In genomic region chr22:20553947-20554741, GRCh38 we compare ENCODE assay signal across 12 cellular contexts. TPM values are rescaled to one million over a fixed set of nuclear protein-coding genes. Genes with fewer than 3 reads are reported as not detected.
DNase-seq lines count a peak whose midpoint lies in the region; ATAC-seq and TF ChIP-seq lines count a peak whose summit lies in the region.
"Had no signal": no experiment of that assay in that cellular context is flagged by ENCODE, and none has a peak within 500 bp of the region (broad histone marks: within the 10 kb centered on the region; RNA-seq: fewer than 3 reads in every experiment).

No MANE protein-coding gene starts in this region.

- peaks cover 98% of the 10 kb centered on the region for H3K4me1 Mint-ChIP-seq in stimulated activated naive CD8-positive, alpha-beta T cell treated with anti-CD3 and anti-CD28 coated beads, Interleukin-15, Interleukin-2, amounts not matched to agents 100 ng/mL and 50 ng/mL, for 24 hours (ENCODE audit: low read depth)
- H3K4me1 Mint-ChIP-seq in stimulated activated memory B cell treated with anti-CD40 and anti-IgM and Interleukin-4, amounts not matched to agents 10 μg/mL and 1 μg/mL and 100 μg/mL, for 72 hours = peaks cover 50% of the 10 kb centered on the region

- H3K4me3 ChIP-seq in dorsolateral prefrontal cortex (no peak overlapping the region), osteoblast (ENCODE audit: insufficient read depth, low read length) (no peak overlapping the region)
- H3K4me3 ChIP-seq: BLaER1 had no signal

- H3K79me2 ChIP-seq in osteoblast (ENCODE audit: insufficient read depth, low read length) = peaks cover 76% of the 10 kb centered on the region

- H3K27me3 ChIP-seq in dorsolateral prefrontal cortex (no peaks in the 10 kb centered on the region), osteoblast (ENCODE audit: insufficient read depth, low read length) (no peaks in the 10 kb centered on the region)
- H3K27me3 ChIP-seq: BLaER1 had no signal

- peaks cover 59% of the 10 kb centered on the region for H3K36me3 ChIP-seq in osteoblast (ENCODE audit: insufficient read depth, low read length)

- no peak for DNase-seq in stimulated activated naive CD8-positive, alpha-beta T cell treated with anti-CD3 and anti-CD28 coated beads, Interleukin-15, Interleukin-2, amounts not matched to agents 100 U/mL and 50 U/mL, for 24 hours
- DNase-seq in dorsolateral prefrontal cortex (peak in 1 of 10 donors; percentile 11), osteoblast (ENCODE audit: insufficient read length, low spot score, missing footprints) (no peak), amniotic stem cell (lab: John Stamatoyannopoulos, UW) (no peak), HK-2 (ENCODE audit: unreplicated experiment) (no peak)
- DNase-seq: activated CD4-positive, alpha-beta T cell treated with anti-CD3 and anti-CD28 coated beads, Interleukin-2, amount 50 U/mL, for 48 hours; NCI-H2171 treated with DMSO at 0.1 percent for 48 hours; retina had no signal

- peak overlapping the region; percentile 19 for H3K27ac Mint-ChIP-seq in stimulated activated naive CD8-positive, alpha-beta T cell treated with anti-CD3 and anti-CD28 coated beads, Interleukin-15, Interleukin-2, amounts not matched to agents 100 ng/mL and 50 ng/mL, for 24 hours
- no peak overlapping the region for H3K27ac Mint-ChIP-seq in stimulated activated memory B cell treated with anti-CD40 and anti-IgM and Interleukin-4, amounts not matched to agents 10 μg/mL and 1 μg/mL and 100 μg/mL, for 72 hours

- H3K27me3 Mint-ChIP-seq in stimulated activated naive CD8-positive, alpha-beta T cell treated with anti-CD3 and anti-CD28 coated beads, Interleukin-15, Interleukin-2, amounts not matched to agents 100 ng/mL and 50 ng/mL, for 24 hours = no peaks in the 10 kb centered on the region
- H3K27me3 Mint-ChIP-seq in stimulated activated memory B cell treated with anti-CD40 and anti-IgM and Interleukin-4, amounts not matched to agents 10 μg/mL and 1 μg/mL and 100 μg/mL, for 72 hours = no peaks in the 10 kb centered on the region

- H3K27ac ChIP-seq in dorsolateral prefrontal cortex = peak overlapping the region in 52 of 59 donors; percentile 2 to 99 (median 97)
- H3K27ac ChIP-seq in osteoblast (ENCODE audit: low read depth, low read length) = peak overlapping the region; percentile 99
- H3K27ac ChIP-seq: BLaER1 had no signal

- peaks cover 52% of the 10 kb centered on the region for H4K20me1 ChIP-seq in osteoblast (ENCODE audit: insufficient read depth, low read length)

- no peaks in the 10 kb centered on the region for H3K9me3 ChIP-seq in osteoblast (ENCODE audit: low read depth, low read length)

- H3K4me1 ChIP-seq in osteoblast (ENCODE audit: insufficient read depth, low read length) = peaks cover 63% of the 10 kb centered on the region

- H2AFZ ChIP-seq in osteoblast (ENCODE audit: low read length) = no peak overlapping the region

- TF ChIP-seq CTCF in dorsolateral prefrontal cortex (IDR thresholded peaks at IDR 0.05 in 54 of 56, conservative IDR thresholded peaks at IDR 0.05 in 2 of 56; ENCODE audit: low read depth in 1 of 56, partially characterized antibody in 56 of 56) (no peak), osteoblast (IDR thresholded peaks at IDR 0.05; ENCODE audit: extremely low read depth, low read depth, low read length) (no peak)

- peaks cover 8% of the 10 kb centered on the region for H3K9me3 Mint-ChIP-seq in stimulated activated naive CD8-positive, alpha-beta T cell treated with anti-CD3 and anti-CD28 coated beads, Interleukin-15, Interleukin-2, amounts not matched to agents 100 ng/mL and 50 ng/mL, for 24 hours
- peaks cover 8% of the 10 kb centered on the region for H3K9me3 Mint-ChIP-seq in stimulated activated memory B cell treated with anti-CD40 and anti-IgM and Interleukin-4, amounts not matched to agents 10 μg/mL and 1 μg/mL and 100 μg/mL, for 72 hours

- no peak for ATAC-seq in stimulated activated naive CD8-positive, alpha-beta T cell treated with anti-CD3 and anti-CD28 coated beads, Interleukin-15, Interleukin-2, amounts not matched to agents 100 U/mL and 50 U/mL, for 24 hours
- ATAC-seq in HG02938 (IDR thresholded peaks at IDR 0.05; ENCODE audit: unreplicated experiment) = no peak
- ATAC-seq in stimulated activated memory B cell treated with anti-CD40 and anti-IgM and Interleukin-4, amounts not matched to agents 10 μg/mL and 1 μg/mL and 100 μg/mL, for 72 hours = no peak

- H3K36me3 Mint-ChIP-seq in stimulated activated naive CD8-positive, alpha-beta T cell treated with anti-CD3 and anti-CD28 coated beads, Interleukin-15, Interleukin-2, amounts not matched to agents 100 ng/mL and 50 ng/mL, for 24 hours (ENCODE audit: low read depth) = peaks cover 75% of the 10 kb centered on the region
- H3K36me3 Mint-ChIP-seq in stimulated activated memory B cell treated with anti-CD40 and anti-IgM and Interleukin-4, amounts not matched to agents 10 μg/mL and 1 μg/mL and 100 μg/mL, for 72 hours = peaks cover 45% of the 10 kb centered on the region

- intact Hi-C loops in dorsolateral prefrontal cortex (cut with DNase I) = loop anchor here (5.0 to 10.0 kb wide), 2 partner anchors 47 to 129 kb away; partner anchors contain the start of gene MED15 (in 2 of the 2)

- H3K4me3 Mint-ChIP-seq in stimulated activated naive CD8-positive, alpha-beta T cell treated with anti-CD3 and anti-CD28 coated beads, Interleukin-15, Interleukin-2, amounts not matched to agents 100 ng/mL and 50 ng/mL, for 24 hours = no peak overlapping the region
- no peak overlapping the region for H3K4me3 Mint-ChIP-seq in stimulated activated memory B cell treated with anti-CD40 and anti-IgM and Interleukin-4, amounts not matched to agents 10 μg/mL and 1 μg/mL and 100 μg/mL, for 72 hours

- H3K4me2 ChIP-seq in osteoblast (ENCODE audit: insufficient read depth, low read length) = no peak overlapping the region
- H3K4me2 ChIP-seq: BLaER1 had no signal

RNA-seq across cellular contexts. Expression of gene MED15, which starts 46.7 kb away (rescaled TPM):
- 100 to 1,000 TPM in 79 of 120 experiments, 10 to 100 TPM in 41; 83.5 to 133 (median 106) TPM for total RNA-seq in dorsolateral prefrontal cortex
- total RNA-seq in osteoblast = 36.9 and 49.8 TPM in 2 replicates

RNA-seq across cellular contexts. Expression of gene KLHL22, which starts 58.5 kb away (rescaled TPM):
- 10 to 100 TPM; 37.2 to 75.3 (median 54.7) TPM for total RNA-seq in dorsolateral prefrontal cortex
- 36.9 and 46.6 TPM in 2 replicates for total RNA-seq in osteoblast
